ENCODE assay signal across 1 cellular context in genomic region chrX:117335209-117335608, GRCh38.
TF ChIP-seq lines count a peak whose summit lies in the region.

No MANE protein-coding gene starts in this region.

TF ChIP-seq in HepG2, 621 proteins besides CTCF, POLR2A, EP300 and RAD21 (continued from another document and continues in another):
- TF ChIP-seq ARID5B (CRISPR knock-in tag; IDR thresholded peaks at IDR 0.05) = 0 out of 2 replicates have a peak, but pooled peaks have one; percentile 19
- TF ChIP-seq ZBTB40 (IDR thresholded peaks at IDR 0.05) = no peak
- TF ChIP-seq ZBTB40 (CRISPR knock-in tag; IDR thresholded peaks at IDR 0.05) = no peak
- no peak for TF ChIP-seq HINFP (CRISPR knock-in tag; IDR thresholded peaks at IDR 0.05; ENCODE audit: low read depth)
- TF ChIP-seq NFAT5 (CRISPR knock-in tag; IDR thresholded peaks at IDR 0.05) = no peak
- peak; percentile 58; the same call in 1 of the 2 replicates for TF ChIP-seq GFI1 (CRISPR knock-in tag; IDR thresholded peaks at IDR 0.05; ENCODE audit: borderline replicate concordance)
- TF ChIP-seq HNF4A (CRISPR knock-in tag; IDR thresholded peaks at IDR 0.05) = peak; percentile 61
- TF ChIP-seq SCMH1 (CRISPR knock-in tag; IDR thresholded peaks at IDR 0.05; ENCODE audit: borderline replicate concordance) = no peak
- TF ChIP-seq ZBTB20 (CRISPR knock-in tag; IDR thresholded peaks at IDR 0.05; ENCODE audit: borderline replicate concordance, low read depth) = no peak
- TF ChIP-seq GLMP (CRISPR knock-in tag; IDR thresholded peaks at IDR 0.05; ENCODE audit: borderline replicate concordance) = no peak
- no peak for TF ChIP-seq THAP9 (CRISPR knock-in tag; IDR thresholded peaks at IDR 0.05; ENCODE audit: borderline replicate concordance)
- TF ChIP-seq ISL2 (CRISPR knock-in tag; IDR thresholded peaks at IDR 0.05) = no peak
- no peak for TF ChIP-seq ZNF34 (CRISPR knock-in tag; IDR thresholded peaks at IDR 0.05; ENCODE audit: borderline replicate concordance)
- TF ChIP-seq AFF4 (CRISPR knock-in tag; IDR thresholded peaks at IDR 0.05) = no peak
- no peak for TF ChIP-seq ZNF703 (CRISPR knock-in tag; IDR thresholded peaks at IDR 0.05; ENCODE audit: borderline replicate concordance)
